29 cellular contexts compared by ENCODE assay signal in genomic region chr5:43367453-43367852, GRCh38. TPM values are rescaled to one million over a fixed set of nuclear protein-coding genes. Genes with fewer than 3 reads are reported as not detected.
"Had no signal": no experiment of that assay in that cellular context is flagged by ENCODE, and none has a peak within 500 bp of the region (broad histone marks: within the 10 kb centered on the region; RNA-seq: fewer than 3 reads in every experiment).

No MANE protein-coding gene starts in this region.

- ATAC-seq: heart right ventricle; stimulated activated memory B cell treated with anti-CD40 and anti-IgM and Interleukin-4, amounts not matched to agents 10 μg/mL and 1 μg/mL and 100 μg/mL, for 72 hours; upper lobe of right lung had no signal

- DNase-seq: activated CD4-positive, alpha-beta T cell treated with anti-CD3 and anti-CD28 coated beads for 4 hours; activated CD4-positive, alpha-beta T cell treated with anti-CD3 and anti-CD28 coated beads, Interleukin-2, amount 50 U/mL, for 4 hours; activated gamma-delta T cell; activated T-cell treated with anti-CD3 and anti-CD28 coated beads, Interleukin-2, amount 50 U/mL, for 1 hour; dermis blood vessel endothelial cell; effector CD4-positive, alpha-beta T cell; foreskin melanocyte; heart right ventricle; left ventricle myocardium inferior; ovary; sigmoid colon; stimulated activated CD4-positive, alpha-beta T cell treated with anti-CD3 and anti-CD28 coated beads, Interleukin-1b, Interleukin-23, amount 100 ng/mL, for 48 hours; stimulated activated CD4-positive, alpha-beta T cell treated with anti-CD3 and anti-CD28 coated beads, Interleukin-4, amount 100 ng/mL, for 4 hours; stimulated activated CD8-positive, alpha-beta memory T cell treated with anti-CD3 and anti-CD28 coated beads, Interleukin-4, amount 100 ng/mL, for 48 hours; stomach; SW 1271; T-helper 9 cell; tibial artery; upper lobe of right lung had no signal

- H3K36me3 ChIP-seq: heart right ventricle, left ventricle myocardium inferior, ovary, sigmoid colon, stomach, tibial artery, upper lobe of right lung had no signal

- H3K9me3 ChIP-seq: left ventricle myocardium inferior, ovary, sigmoid colon, upper lobe of right lung had no signal

- H3K4me1 ChIP-seq: heart right ventricle, left ventricle myocardium inferior, sigmoid colon, stomach, tibial artery, upper lobe of right lung had no signal

- H3K4me1 Mint-ChIP-seq: nephron; stimulated activated memory B cell treated with anti-CD40 and anti-IgM and Interleukin-4, amounts not matched to agents 10 μg/mL and 1 μg/mL and 100 μg/mL, for 72 hours had no signal

- H3K27me3 ChIP-seq: ovary, sigmoid colon, stomach, tibial artery, upper lobe of right lung had no signal

- FAIRE-seq: colon, TTC549 had no signal

- H3K4me3 Mint-ChIP-seq: activated T-helper 1 cell treated with anti-CD3 and anti-CD28 coated beads, Interleukin-12 subunit alpha, Interleukin-12 subunit beta, Interleukin-2, Interleukin-4 antibody, amounts not matched to agents 30 ng/mL and 10 ng/mL and 1 ng/mL, durations not matched to agents 14 hours and 24 hours and 36 hours; nephron; stimulated activated memory B cell treated with anti-CD40 and anti-IgM and Interleukin-4, amounts not matched to agents 10 μg/mL and 1 μg/mL and 100 μg/mL, for 72 hours; T-helper 1 cell treated with Interleukin-12 subunit alpha and Interleukin-12 subunit beta and Interleukin-4 antibody, amounts not matched to agents 30 μg/mL and 1 μg/mL, for 36 hours had no signal

- H3K27me3 Mint-ChIP-seq: progenitor cell of endocrine pancreas; stimulated activated memory B cell treated with anti-CD40 and anti-IgM and Interleukin-4, amounts not matched to agents 10 μg/mL and 1 μg/mL and 100 μg/mL, for 72 hours had no signal

- H3K4me3 ChIP-seq: heart right ventricle, left ventricle myocardium inferior, lung, ovary, sigmoid colon, smooth muscle cell, stomach, tibial artery, upper lobe of right lung had no signal

- H3K27ac Mint-ChIP-seq: activated naive CD4-positive, alpha-beta T cell treated with anti-CD3 and anti-CD28 coated beads, Interleukin-2, amount 50 U/mL, for 72 hours; activated T-helper 1 cell treated with anti-CD3 and anti-CD28 coated beads, Interleukin-12 subunit alpha, Interleukin-12 subunit beta, Interleukin-2, Interleukin-4 antibody, amounts not matched to agents 30 ng/mL and 10 ng/mL and 1 ng/mL, durations not matched to agents 14 hours and 24 hours and 36 hours; nephron; progenitor cell of endocrine pancreas; stimulated activated memory B cell treated with anti-CD40 and anti-IgM and Interleukin-4, amounts not matched to agents 10 μg/mL and 1 μg/mL and 100 μg/mL, for 72 hours; T-helper 1 cell treated with Interleukin-12 subunit alpha and Interleukin-12 subunit beta and Interleukin-4 antibody, amounts not matched to agents 30 μg/mL and 1 μg/mL, for 36 hours had no signal

RNA-seq across cellular contexts. Expression of gene CCL28, which starts 44.7 kb away (rescaled TPM):
- total RNA-seq: progenitor cell of endocrine pancreas had no signal
